ENCODE assay signal across 19 cellular contexts in the genomic region with DNA sequence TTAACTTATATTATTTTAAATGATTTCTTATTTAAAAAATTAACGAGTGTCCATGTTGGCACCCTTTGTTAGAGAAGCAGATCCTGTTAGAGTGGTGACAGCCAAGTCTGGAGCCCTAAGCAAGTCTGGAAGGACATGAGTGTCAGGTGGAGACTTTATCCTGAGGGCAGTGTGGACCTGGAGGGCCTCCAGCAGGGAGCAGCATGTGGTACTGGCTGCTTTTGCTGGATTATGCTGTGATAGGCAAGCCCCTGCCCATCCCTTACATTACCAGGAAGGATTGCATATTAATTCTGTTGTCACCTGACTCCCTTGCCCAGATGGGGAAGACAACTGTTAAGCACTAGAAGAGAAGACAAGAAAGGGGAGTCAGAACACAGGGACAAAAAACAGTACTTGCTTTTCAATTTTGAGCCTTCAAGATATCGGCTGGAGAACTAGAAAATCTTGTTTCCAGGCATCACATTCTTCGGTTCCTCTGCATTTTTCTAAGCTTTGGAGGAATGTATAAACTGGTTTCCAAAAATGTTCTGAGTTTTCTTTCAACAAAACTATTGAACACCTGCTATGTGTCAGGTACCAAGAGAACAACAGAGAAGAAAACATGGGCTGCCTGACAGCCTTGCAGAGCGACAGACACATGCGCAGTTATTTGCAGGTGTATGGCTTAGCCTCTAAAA. TPM values are rescaled to one million over a fixed set of nuclear protein-coding genes. Genes with fewer than 3 reads are reported as not detected.
DNase-seq lines count a peak whose midpoint lies in the region; ATAC-seq, FAIRE-seq and TF ChIP-seq lines count a peak whose summit lies in the region.
"Had no signal": no experiment of that assay in that cellular context is flagged by ENCODE, and none has a peak within 500 bp of the region (broad histone marks: within the 10 kb centered on the region; RNA-seq: fewer than 3 reads in every experiment).

No MANE protein-coding gene starts in this region.

- no peak overlapping the region for H3K27ac ChIP-seq in K562 (ENCODE audit: extremely low read depth, low read depth, low read length)
- H3K27ac ChIP-seq: esophagus muscularis mucosa, ovary, tibial nerve had no signal

- no peak overlapping the region for H3K27ac Mint-ChIP-seq in Calu3 (ENCODE audit: unreplicated experiment)
- peak overlapping the region; percentile 80 for H3K27ac Mint-ChIP-seq in mesothelial cell of epicardium
- H3K27ac Mint-ChIP-seq: activated CD8-positive, alpha-beta memory T cell treated with anti-CD3 and anti-CD28 coated beads, Interleukin-2, amount 10 ng/mL, durations not matched to agents 7 days and 5 days; activated naive CD8-positive, alpha-beta T cell had no signal

- POLR2A ChIA-PET in K562 (lab: Yijun Ruan, JAX), result no interaction called here

- TF ChIP-seq CTCF in Calu3 (IDR thresholded peaks at IDR 0.05; ENCODE audit: unreplicated experiment), result no peak
- peak; percentile 5 to 27 (median 20); a peak in 1 of 6 replicates for TF ChIP-seq CTCF in K562 (IDR thresholded peaks at IDR 0.05 in 2 of 3, conservative IDR thresholded peaks at IDR 0.05 in 1 of 3; ENCODE audit: insufficient read depth in 2 of 3, low read depth in 1 of 3, low read length in 3 of 3)
- TF ChIP-seq CTCF in mesothelial cell of epicardium (IDR thresholded peaks at IDR 0.05; ENCODE audit: unreplicated experiment), result no peak

- CTCF ChIA-PET in Calu3 (lab: Charles Lee), result no interaction called here
- CTCF ChIA-PET in K562 (lab: Yijun Ruan, JAX; ENCODE audit: low intra/inter-chr PET ratio), result no interaction called here

- in situ Hi-C loops in K562 (cut with MboI), result no loop called here

- ATAC-seq in K562 (peak; percentile 70; the same call in 2 of the 3 replicates), GM19395 (IDR thresholded peaks at IDR 0.05; ENCODE audit: unreplicated experiment) (no peak), HG03159 (IDR thresholded peaks at IDR 0.05; ENCODE audit: unreplicated experiment) (no peak), GM19351 (IDR thresholded peaks at IDR 0.05; ENCODE audit: unreplicated experiment) (no peak)
- ATAC-seq: activated CD8-positive, alpha-beta memory T cell treated with anti-CD3 and anti-CD28 coated beads, Interleukin-2, amount 10 ng/mL, durations not matched to agents 7 days and 5 days; SK-N-SH treated with all-trans-retinoic acid at 6 μM for 48 hours had no signal

- H3K9me3 ChIP-seq in K562 (replicated peaks; ENCODE audit: control insufficient read depth, insufficient read depth, low read depth, low read length), result no peaks in the 10 kb centered on the region
- H3K9me3 ChIP-seq: esophagus muscularis mucosa, ovary, tibial nerve had no signal

- no peaks in the 10 kb centered on the region for H3K79me2 ChIP-seq in K562 (ENCODE audit: control insufficient read depth, insufficient read depth, low read length)

- H4K20me1 ChIP-seq in K562 (replicated peaks; ENCODE audit: control insufficient read depth, insufficient read depth, low read length), result no peaks in the 10 kb centered on the region

- H3K9me3 Mint-ChIP-seq in Calu3 (ENCODE audit: low read depth, unreplicated experiment), result peaks cover 5% of the 10 kb centered on the region
- no peaks in the 10 kb centered on the region for H3K9me3 Mint-ChIP-seq in mesothelial cell of epicardium

- no peaks in the 10 kb centered on the region for H3K9me1 ChIP-seq in K562 (ENCODE audit: control insufficient read depth, insufficient read depth, low read length)

- no peaks in the 10 kb centered on the region for H3K36me3 Mint-ChIP-seq in Calu3 (ENCODE audit: insufficient read depth, unreplicated experiment)
- H3K36me3 Mint-ChIP-seq in mesothelial cell of epicardium, result no peaks in the 10 kb centered on the region

- no peaks in the 10 kb centered on the region for H3K36me3 ChIP-seq in K562 (ENCODE audit: control insufficient read depth, insufficient read depth, low read length)
- H3K36me3 ChIP-seq: esophagus muscularis mucosa, ovary, tibial nerve had no signal

- FAIRE-seq in K562 (lab: Jason Lieb, UNC), result no peak

- no peak overlapping the region for H3K9ac ChIP-seq in K562 (ENCODE audit: insufficient read depth in 1 of 2, low read depth in 2 of 2, low read length in 2 of 2)

- no peak for TF ChIP-seq POLR2A in K562 (conservative IDR thresholded peaks at IDR 0.05)

- no TSS peak for BruUV-seq in Calu3 (replicated peaks; lab: Mats Ljungman, UMichigan)
- BruUV-seq in K562 (replicated peaks; lab: Mats Ljungman, UMichigan), result no TSS peak

- no peak for TF ChIP-seq EP300 in K562 (IDR thresholded peaks at IDR 0.05; ENCODE audit: low read length)

- 1% methylated on average over 5 of the region's 5 CpGs for WGBS in K562 (ENCODE audit: insufficient coverage, low coverage, missing lambda C conversion rate)

- DNase-seq in Calu3 (peak; percentile 15), LHCN-M2 (ENCODE audit: low read depth) (peak; percentile 8), K562 (ENCODE audit: extremely low read depth in 1 of 4, low spot score in 3 of 4) (no peak), mesothelial cell of epicardium (ENCODE audit: low spot score in 2 of 2, unreplicated experiment in 2 of 2) (no peak), 8988T (no peak)
- DNase-seq: activated CD8-positive, alpha-beta memory T cell treated with anti-CD3 and anti-CD28 coated beads, Interleukin-2, amount 10 ng/mL, durations not matched to agents 7 days and 5 days; AML-193; central memory CD4-positive, alpha-beta T cell; mesenchymal stem cell; NCI-H1092 treated with DMSO at 0.1 percent for 48 hours; ovary; stimulated activated CD4-positive, alpha-beta T cell treated with anti-CD3 and anti-CD28 coated beads, Interleukin-15, amount 100 ng/mL, for 24 hours had no signal

- H3K4me3 Mint-ChIP-seq in Calu3 (ENCODE audit: low read depth, unreplicated experiment) (no peak overlapping the region), mesothelial cell of epicardium (no peak overlapping the region)
- H3K4me3 Mint-ChIP-seq: activated CD8-positive, alpha-beta memory T cell treated with anti-CD3 and anti-CD28 coated beads, Interleukin-2, amount 10 ng/mL, durations not matched to agents 7 days and 5 days; activated naive CD8-positive, alpha-beta T cell had no signal

- no peak overlapping the region for H3K4me3 ChIP-seq in K562
- H3K4me3 ChIP-seq: esophagus muscularis mucosa, ovary, tibial nerve had no signal

- 0 out of 5 replicates have a peak, but pooled peaks cover 0 to 2% of the 10 kb centered on the region in 2 experiments for H3K27me3 ChIP-seq in K562 (ENCODE audit: control insufficient read depth in 2 of 2, insufficient read depth in 2 of 2, low read length in 2 of 2)
- H3K27me3 ChIP-seq: esophagus muscularis mucosa, ovary, tibial nerve had no signal

- H3K4me1 Mint-ChIP-seq in Calu3 (ENCODE audit: low read depth, unreplicated experiment), result peaks cover 8% of the 10 kb centered on the region
- peaks cover 19% of the 10 kb centered on the region for H3K4me1 Mint-ChIP-seq in mesothelial cell of epicardium

- H3K27me3 Mint-ChIP-seq in Calu3 (ENCODE audit: unreplicated experiment) (no peaks in the 10 kb centered on the region), mesothelial cell of epicardium (ENCODE audit: low read depth) (no peaks in the 10 kb centered on the region)

- H3K4me2 ChIP-seq in K562 (ENCODE audit: insufficient read depth, low read length), result no peak overlapping the region

- no peak overlapping the region for H2AFZ ChIP-seq in K562 (ENCODE audit: low read depth, low read length)

- intact Hi-C loops in Calu3 (cut with micrococcal nuclease; ENCODE audit: unreplicated experiment), result no loop called here
- intact Hi-C loops in K562 (cut with micrococcal nuclease), result no loop called here

- TF ChIP-seq RAD21 in K562 (CRISPR knock-in tag; conservative IDR thresholded peaks at IDR 0.05 in 1 of 2, IDR thresholded peaks at IDR 0.05 in 1 of 2), result no peak

- H3K4me1 ChIP-seq in K562 (replicated peaks in 1 of 2; ENCODE audit: control insufficient read depth in 2 of 2, insufficient read depth in 2 of 2, low read length in 2 of 2), result no peaks in the 10 kb centered on the region; a peak in 1 of 5 replicates
- H3K4me1 ChIP-seq: esophagus muscularis mucosa, tibial nerve had no signal

RNA-seq across cellular contexts. Expression of a gene that starts 22.7 kb away (rescaled TPM):
- total RNA-seq in Calu3 (2022) (7.5 and 11.8 TPM in 2 replicates), LHCN-M2 (2014; rRNA removed) (0.38 and 0.75 TPM in 2 replicates), K562 (2014; rRNA removed) (not detected in 2 replicates), K562 (2014; rRNA removed; fragmentation: Illumina TruSeq; extraction: Trizol) (not detected in 2 replicates), K562 (2015; rRNA removed; fragmentation: Illumina TruSeq; extraction: Trizol) (not detected in 2 replicates), K562 (2021) (not detected in 2 replicates), mesothelial cell of epicardium (0.63 to 1.3 TPM (median 1.2 TPM) in 3 replicates)
- 0.17 TPM for polyA plus RNA-seq in LHCN-M2 (2012)
- total RNA-seq in K562 (2011; cell fraction: chromatin; rRNA removed; ENCODE audit: low replicate concordance), result not detected in 2 replicates
- not detected in 2 replicates for total RNA-seq in K562 (2011; cell fraction: nucleolus; rRNA removed)
- not detected in 2 replicates for total RNA-seq in K562 (2011; cell fraction: nucleoplasm; rRNA removed)
- polyA plus RNA-seq in K562 (2011; rRNA removed) (not detected in 2 replicates), K562 (2014; fragmentation: Illumina TruSeq; extraction: Trizol) (not detected in 2 replicates), K562 (2014; fragmentation: Nextera tagmentation; extraction: Ambion mirVana) (not detected), K562 (2014; rRNA removed) (not detected in 2 replicates)
- not detected in 2 replicates for polyA plus RNA-seq in K562 (2011; cell fraction: cytosol; rRNA removed)
- not detected in 2 replicates for polyA plus RNA-seq in K562 (2011; cell fraction: nucleus; rRNA removed)
- polyA plus RNA-seq in K562 (2012), result not detected in 2 replicates
- polyA minus RNA-seq in K562 (2011; rRNA and poly(A)+ RNA removed), result not detected in 2 replicates
- polyA minus RNA-seq in K562 (2011; cell fraction: cytosol; rRNA and poly(A)+ RNA removed), result not detected in 2 replicates
- not detected in 2 replicates for polyA minus RNA-seq in K562 (2011; cell fraction: nucleus; rRNA and poly(A)+ RNA removed)
- total RNA-seq: activated CD8-positive, alpha-beta memory T cell treated with anti-CD3 and anti-CD28 coated beads, Interleukin-2, amount 10 ng/mL, durations not matched to agents 7 days and 5 days had no signal

RNA-seq across cellular contexts. Expression of a gene that starts 23.2 kb away (rescaled TPM):
- total RNA-seq in Calu3 (2022), result 53.3 and 74.7 TPM in 2 replicates
- 48.2 and 61.5 TPM in 2 replicates for total RNA-seq in LHCN-M2 (2014; rRNA removed)
- 13.4 TPM for polyA plus RNA-seq in LHCN-M2 (2012)
- 0.07 TPM in 1 of 2 replicates, not detected in the other for total RNA-seq in K562 (2011; cell fraction: chromatin; rRNA removed; ENCODE audit: low replicate concordance)
- total RNA-seq in K562 (2011; cell fraction: nucleolus; rRNA removed), result not detected in 2 replicates
- total RNA-seq in K562 (2011; cell fraction: nucleoplasm; rRNA removed), result 1.2 TPM in 1 of 2 replicates, not detected in the other
- total RNA-seq in K562 (2014; rRNA removed), result 0.12 TPM in 1 of 2 replicates, not detected in the other
- 0.04 TPM in 1 of 2 replicates, not detected in the other for total RNA-seq in K562 (2014; rRNA removed; fragmentation: Illumina TruSeq; extraction: Trizol)
- total RNA-seq in K562 (2015; rRNA removed; fragmentation: Illumina TruSeq; extraction: Trizol), result not detected in 2 replicates
- total RNA-seq in K562 (2021), result 0.18 and 0.56 TPM in 2 replicates
- 0.14 TPM in 1 of 2 replicates, not detected in the other for polyA plus RNA-seq in K562 (2011; rRNA removed)
- 0.07 TPM in 1 of 2 replicates, not detected in the other for polyA plus RNA-seq in K562 (2011; cell fraction: cytosol; rRNA removed)
- polyA plus RNA-seq in K562 (2011; cell fraction: nucleus; rRNA removed), result 0.24 TPM in 1 of 2 replicates, not detected in the other
- 0.23 and 0.60 TPM in 2 replicates for polyA plus RNA-seq in K562 (2012)
- polyA plus RNA-seq in K562 (2014; fragmentation: Illumina TruSeq; extraction: Trizol), result 0.19 TPM in 1 of 2 replicates, not detected in the other
- polyA plus RNA-seq in K562 (2014; fragmentation: Nextera tagmentation; extraction: Ambion mirVana), result under 1 TPM; 0.07 to 0.15 TPM
- 0.03 and 0.18 TPM in 2 replicates for polyA plus RNA-seq in K562 (2014; rRNA removed)
- not detected in 2 replicates for polyA minus RNA-seq in K562 (2011; rRNA and poly(A)+ RNA removed)
- 0.29 TPM in 1 of 2 replicates, not detected in the other for polyA minus RNA-seq in K562 (2011; cell fraction: cytosol; rRNA and poly(A)+ RNA removed)
- 0.13 TPM in 1 of 2 replicates, not detected in the other for polyA minus RNA-seq in K562 (2011; cell fraction: nucleus; rRNA and poly(A)+ RNA removed)
- total RNA-seq in mesothelial cell of epicardium, result 24.6 to 27.8 TPM (median 26.7 TPM) in 3 replicates

Comparison
In these comparisons a context has a peak if more than half of its experiments do, and no peak if none do; other contexts are left out.
1. DNase-seq: peak in Calu3 (single experiment) and LHCN-M2 (single experiment); none in K562 (0 of 4), mesothelial cell of epicardium (0 of 2) and 8988T (single experiment).
2. CTCF ChIP-seq: peak in K562 (3 of 3); none in Calu3 (single experiment) and mesothelial cell of epicardium (single experiment).
3. RNA of a gene that starts 23.2 kb away (total RNA-seq): 53.3 to 74.7 TPM in Calu3, 48.2 to 61.5 TPM in LHCN-M2 and 24.6 to 27.8 TPM in mesothelial cell of epicardium; 0.04 to 1.2 TPM in K562; every median in the first group is over 10 times any median in the second.